ENCODE assay signal across 7 cellular contexts in the genomic region with DNA sequence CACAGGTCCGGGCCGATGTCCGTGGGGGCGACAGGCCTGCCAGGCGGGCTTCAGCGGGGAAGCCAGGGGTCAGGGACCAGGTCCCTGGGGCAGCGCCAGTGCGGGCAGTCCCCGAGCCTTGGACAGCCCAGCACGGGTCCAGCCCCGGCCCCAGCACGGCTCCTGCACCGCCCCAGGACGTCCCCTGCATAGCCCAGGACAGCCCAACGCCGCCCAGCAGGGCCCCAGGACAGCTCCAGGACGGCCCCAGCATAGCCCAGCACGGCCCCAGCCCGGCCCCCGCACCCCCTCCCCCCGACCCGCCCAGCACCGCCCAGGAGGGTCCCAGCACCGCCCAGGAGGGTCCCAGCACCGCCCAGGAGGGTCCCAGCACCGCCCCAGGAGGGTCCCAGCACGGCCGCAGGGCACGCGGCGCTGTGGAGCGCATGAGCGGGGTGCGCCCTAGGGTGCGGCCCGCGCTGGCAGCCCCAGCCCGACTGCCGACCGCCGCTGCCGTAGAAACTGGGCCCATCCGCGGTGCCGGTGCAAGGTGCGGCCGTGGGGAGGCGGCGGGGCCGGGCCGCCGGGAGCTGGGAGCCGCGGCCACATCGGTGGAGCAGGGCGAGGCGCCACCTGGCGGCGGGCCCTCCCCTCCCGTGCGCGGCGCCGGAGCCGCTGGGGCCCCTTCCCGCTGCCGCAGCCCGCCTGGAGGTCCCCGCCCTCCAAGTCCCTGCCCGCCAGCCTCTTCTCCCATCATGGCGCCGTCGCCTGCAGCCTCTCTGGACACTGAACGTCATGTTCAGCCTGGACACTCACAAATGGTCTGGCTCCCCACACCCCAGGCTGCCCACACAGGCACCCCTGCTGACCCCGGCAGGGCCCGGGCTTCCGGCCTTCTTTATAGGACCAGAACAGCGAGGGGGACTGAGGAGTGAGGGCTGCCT.
DNase-seq lines count a peak whose midpoint lies in the region; TF ChIP-seq lines count a peak whose summit lies in the region.

No MANE protein-coding gene starts in this region.

- no peaks in the 10 kb centered on the region for H3K4me1 Mint-ChIP-seq in chondrocyte (ENCODE audit: low read depth)

- H3K9me3 Mint-ChIP-seq in chondrocyte (ENCODE audit: low read depth): no peaks in the 10 kb centered on the region

- CTCF ChIA-PET in HEK293T (lab: Yijun Ruan, JAX): interaction anchor here (0.7 to 1.1 kb wide), 5 partner anchors 16 to 157 kb away, joined by 3 read pairs; no protein-coding TSS in a partner anchor

- DNase-seq in HEK293T (ENCODE audit: extremely low spot score) (peak; percentile 90), chondrocyte (ENCODE audit: low spot score) (peak; percentile 77), medulla oblongata (ENCODE audit: extremely low spot score) (peak; percentile 16), HPDE6-E6E7 (ENCODE audit: extremely low spot score) (no peak), A172 (ENCODE audit: low spot score) (no peak)
- DNase-seq in activated CD4-positive, CD25-positive, alpha-beta regulatory T cell (lab: John Stamatoyannopoulos, UW): peak in 3 of 4 experiments; percentile 21 to 44 (median 23)
- peak; percentile 21 for DNase-seq in stimulated activated CD8-positive, alpha-beta memory T cell treated with anti-CD3 and anti-CD28 coated beads, Interleukin-7, amount 100 ng/mL, for 24 hours (ENCODE audit: low read depth)

- POLR2A ChIA-PET in HEK293T (lab: Yijun Ruan, JAX): interaction anchor here (0.6 to 1.5 kb wide), 3 partner anchors 21 to 119 kb away, joined by 3 read pairs; no protein-coding TSS in a partner anchor

- no peak overlapping the region for H3K27ac Mint-ChIP-seq in chondrocyte (ENCODE audit: unreplicated experiment)

- H3K36me3 Mint-ChIP-seq in chondrocyte (ENCODE audit: low read depth): no peaks in the 10 kb centered on the region

- TF ChIP-seq CTCF in chondrocyte (IDR thresholded peaks at IDR 0.05): peak; percentile 81

- no peak overlapping the region for H3K4me3 Mint-ChIP-seq in chondrocyte (ENCODE audit: unreplicated experiment)

- peaks cover 22% of the 10 kb centered on the region for H3K27me3 Mint-ChIP-seq in chondrocyte (ENCODE audit: low read depth)

TF ChIP-seq in HEK293T, 16 proteins besides CTCF, POLR2A, EP300 and RAD21:
- TF ChIP-seq TARDBP (IDR thresholded peaks at IDR 0.05) (no peak), ARNT (IDR thresholded peaks at IDR 0.05) (peak; percentile 69), FOXM1 (IDR thresholded peaks at IDR 0.05; ENCODE audit: borderline replicate concordance) (peak; percentile 19; the same call in 1 of the 2 replicates), FOXA1 (IDR thresholded peaks at IDR 0.05) (no peak), L3MBTL2 (conservative IDR thresholded peaks at IDR 0.05) (no peak), HDGF (IDR thresholded peaks at IDR 0.05; ENCODE audit: borderline replicate concordance) (no peak), SP1 (IDR thresholded peaks at IDR 0.05) (peak; percentile 96), FOXK2 (IDR thresholded peaks at IDR 0.05) (no peak), SUZ12 (IDR thresholded peaks at IDR 0.05) (no peak), CTBP1 (IDR thresholded peaks at IDR 0.05; ENCODE audit: borderline replicate concordance) (no peak), BHLHE40 (IDR thresholded peaks at IDR 0.05; ENCODE audit: borderline replicate concordance) (no peak), NFRKB (IDR thresholded peaks at IDR 0.05) (no peak), ZNF384 (IDR thresholded peaks at IDR 0.05) (no peak), LEF1 (IDR thresholded peaks at IDR 0.05; ENCODE audit: borderline replicate concordance) (no peak; the same call in 1 of the 2 replicates), ELF4 (IDR thresholded peaks at IDR 0.05) (no peak)
- TF ChIP-seq, protein P1, sequence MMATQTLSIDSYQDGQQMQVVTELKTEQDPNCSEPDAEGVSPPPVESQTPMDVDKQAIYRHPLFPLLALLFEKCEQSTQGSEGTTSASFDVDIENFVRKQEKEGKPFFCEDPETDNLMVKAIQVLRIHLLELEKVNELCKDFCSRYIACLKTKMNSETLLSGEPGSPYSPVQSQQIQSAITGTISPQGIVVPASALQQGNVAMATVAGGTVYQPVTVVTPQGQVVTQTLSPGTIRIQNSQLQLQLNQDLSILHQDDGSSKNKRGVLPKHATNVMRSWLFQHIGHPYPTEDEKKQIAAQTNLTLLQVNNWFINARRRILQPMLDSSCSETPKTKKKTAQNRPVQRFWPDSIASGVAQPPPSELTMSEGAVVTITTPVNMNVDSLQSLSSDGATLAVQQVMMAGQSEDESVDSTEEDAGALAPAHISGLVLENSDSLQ (IDR thresholded peaks at IDR 0.05): no peak

Comparison
In these comparisons a context has a peak if more than half of its experiments do, and no peak if none do; other contexts are left out.
1. DNase-seq: peak in HEK293T (single experiment), activated CD4-positive, CD25-positive, alpha-beta regulatory T cell (3 of 4), chondrocyte (single experiment), medulla oblongata (single experiment) and stimulated activated CD8-positive, alpha-beta memory T cell treated with anti-CD3 and anti-CD28 coated beads, Interleukin-7, amount 100 ng/mL, for 24 hours (single experiment); none in HPDE6-E6E7 (single experiment) and A172 (single experiment).